16 cellular contexts compared by ENCODE assay signal in the genomic region with DNA sequence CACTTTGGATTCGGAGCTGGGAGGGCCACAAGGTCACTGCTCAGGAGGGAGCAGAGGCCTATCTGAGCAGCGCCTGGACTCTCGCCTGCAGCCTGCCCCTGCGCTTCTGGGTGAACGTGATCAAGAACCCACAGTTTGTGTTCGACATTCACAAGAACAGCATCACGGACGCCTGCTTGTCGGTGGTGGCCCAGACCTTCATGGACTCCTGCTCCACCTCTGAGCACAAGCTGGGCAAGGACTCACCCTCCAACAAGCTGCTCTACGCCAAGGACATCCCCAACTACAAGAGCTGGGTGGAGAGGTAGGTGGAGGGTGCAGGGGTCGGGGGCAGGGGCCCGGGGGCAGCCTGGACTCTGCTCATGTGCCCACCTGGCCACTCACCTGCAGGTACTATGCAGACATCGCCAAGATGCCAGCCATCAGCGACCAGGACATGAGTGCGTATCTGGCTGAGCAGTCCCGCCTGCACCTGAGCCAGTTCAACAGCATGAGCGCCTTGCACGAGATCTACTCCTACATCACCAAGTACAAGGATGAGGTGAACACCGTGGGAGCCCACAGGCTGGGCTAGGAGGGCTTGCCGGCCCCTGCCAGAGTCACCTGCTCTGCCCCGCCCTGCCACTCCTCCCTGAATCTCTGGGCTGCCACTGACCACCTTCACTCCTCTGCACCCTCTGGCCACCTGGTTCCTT. TPM values are rescaled to one million over a fixed set of nuclear protein-coding genes. Genes with fewer than 3 reads are reported as not detected.
DNase-seq lines count a peak whose midpoint lies in the region; ATAC-seq and TF ChIP-seq lines count a peak whose summit lies in the region.
"Had no signal": no experiment of that assay in that cellular context is flagged by ENCODE, and none has a peak within 500 bp of the region (broad histone marks: within the 10 kb centered on the region; RNA-seq: fewer than 3 reads in every experiment).

No MANE protein-coding gene starts in this region.

- no peak overlapping the region for H2AK5ac ChIP-seq in neuronal stem cell (ENCODE audit: low read depth, low read length)

- H4K91ac ChIP-seq in neuronal stem cell (ENCODE audit: low read depth, low read length, poor library complexity) = no peak overlapping the region

- intact Hi-C loops in right cardiac atrium (cut with DNase I) = no loop called here
- intact Hi-C loops in cardiac septum (cut with DNase I) = no loop called here

- no peak overlapping the region for H3K9ac ChIP-seq in neuronal stem cell (ENCODE audit: low read depth, low read length, poor library complexity)

- peaks cover 4% of the 10 kb centered on the region for H3K79me1 ChIP-seq in neuronal stem cell (ENCODE audit: low read depth, low read length)

- no peak overlapping the region for H2BK5ac ChIP-seq in neuronal stem cell (ENCODE audit: low read length)

- H3K36me3 ChIP-seq in neuronal stem cell (replicated peaks in 1 of 2; ENCODE audit: control insufficient read depth in 2 of 2, insufficient read depth in 2 of 2, low read length in 2 of 2) = peaks cover 67 to 82% of the 10 kb centered on the region in 2 donors

- DNase-seq in right cardiac atrium = peak; percentile 5 to 45 (median 27)
- no peak for DNase-seq in cardiac septum (ENCODE audit: low spot score)
- peak; percentile 77 for DNase-seq in chondrocyte (ENCODE audit: low spot score)
- no peak for DNase-seq in neuronal stem cell (ENCODE audit: low spot score)
- DNase-seq in natural killer cell treated with Interleukin-12 subunit alpha and Interleukin-12 subunit beta and Interleukin-15 and Interleukin-18, amount 100 ng/mL, for 72 hours (ENCODE audit: low spot score) = no peak
- no peak for DNase-seq in activated naive CD8-positive, alpha-beta T cell treated with anti-CD3 and anti-CD28 coated beads for 36 hours
- DNase-seq: C1 segment of cervical spinal cord; Calu3; CD4-positive, alpha-beta memory T cell; COR-L47; DMS53; DMS79 treated with DMSO at 0.1 percent for 48 hours; GF-D8; H9 had no signal

- H3K4me1 ChIP-seq in right cardiac atrium (ENCODE audit: control insufficient read depth, insufficient read depth, low read length) (no peaks in the 10 kb centered on the region), neuronal stem cell (ENCODE audit: control insufficient read depth in 2 of 2, insufficient read depth in 1 of 2, low read depth in 1 of 2, low read length in 2 of 2) (no peaks in the 10 kb centered on the region)

- H2BK15ac ChIP-seq in neuronal stem cell (ENCODE audit: low read length) = no peak overlapping the region

- no peak overlapping the region for H3K18ac ChIP-seq in neuronal stem cell (ENCODE audit: low read length)

- H3K23ac ChIP-seq in neuronal stem cell (ENCODE audit: low read depth, low read length, poor library complexity) = peak overlapping the region; percentile 65

- peaks cover 14% of the 10 kb centered on the region for H3K4me1 Mint-ChIP-seq in chondrocyte (ENCODE audit: low read depth)
- no peaks in the 10 kb centered on the region for H3K4me1 Mint-ChIP-seq in natural killer cell treated with Interleukin-12 subunit alpha and Interleukin-12 subunit beta and Interleukin-15 and Interleukin-18, amount 100 ng/mL, for 72 hours (ENCODE audit: low read depth in 2 of 2)
- no peaks in the 10 kb centered on the region for H3K4me1 Mint-ChIP-seq in activated naive CD8-positive, alpha-beta T cell treated with anti-CD3 and anti-CD28 coated beads for 36 hours
- H3K4me1 Mint-ChIP-seq: CD4-positive, alpha-beta memory T cell; GM23338; H9 had no signal

- H3K14ac ChIP-seq in neuronal stem cell (ENCODE audit: low read length) = peak overlapping the region; percentile 38

- H3K9me3 ChIP-seq in right cardiac atrium (ENCODE audit: control insufficient read depth, low read length) (no peaks in the 10 kb centered on the region), neuronal stem cell (replicated peaks in 1 of 2; ENCODE audit: control insufficient read depth in 2 of 2, insufficient read depth in 1 of 2, low read depth in 1 of 2, low read length in 2 of 2) (no peaks in the 10 kb centered on the region)

- H3K27ac ChIP-seq in right cardiac atrium (ENCODE audit: low read length) (no peak overlapping the region), neuronal stem cell (replicated peaks; ENCODE audit: low read length) (no peak overlapping the region)

- H4K8ac ChIP-seq in neuronal stem cell (ENCODE audit: low read depth, low read length) = no peak overlapping the region

- no peak overlapping the region for H3K27ac Mint-ChIP-seq in chondrocyte (ENCODE audit: unreplicated experiment)
- H3K27ac Mint-ChIP-seq in natural killer cell treated with Interleukin-12 subunit alpha and Interleukin-12 subunit beta and Interleukin-15 and Interleukin-18, amount 100 ng/mL, for 72 hours = no peak overlapping the region
- H3K27ac Mint-ChIP-seq in activated naive CD8-positive, alpha-beta T cell treated with anti-CD3 and anti-CD28 coated beads for 36 hours = no peak overlapping the region
- H3K27ac Mint-ChIP-seq: GM23338 had no signal

- no peaks in the 10 kb centered on the region for H3K27me3 Mint-ChIP-seq in chondrocyte (ENCODE audit: low read depth)
- no peaks in the 10 kb centered on the region for H3K27me3 Mint-ChIP-seq in natural killer cell treated with Interleukin-12 subunit alpha and Interleukin-12 subunit beta and Interleukin-15 and Interleukin-18, amount 100 ng/mL, for 72 hours
- H3K27me3 Mint-ChIP-seq in activated naive CD8-positive, alpha-beta T cell treated with anti-CD3 and anti-CD28 coated beads for 36 hours = no peaks in the 10 kb centered on the region
- H3K27me3 Mint-ChIP-seq: CD4-positive, alpha-beta memory T cell had no signal

- no peak overlapping the region for H2AFZ ChIP-seq in neuronal stem cell (ENCODE audit: low read length)
- H2AFZ ChIP-seq: GM23338 had no signal

- 89% methylated on average over 21 of the region's 21 CpGs for WGBS in right cardiac atrium
- no CpG with 5 or more reads among the region's 21 CpGs for WGBS in neuronal stem cell (ENCODE audit: extremely low coverage in 2 of 2, insufficient read length in 2 of 2, insufficient replicate concordance in 1 of 2), 2 donors

- peaks cover 24% of the 10 kb centered on the region for H3K36me3 Mint-ChIP-seq in chondrocyte (ENCODE audit: low read depth)
- H3K36me3 Mint-ChIP-seq in natural killer cell treated with Interleukin-12 subunit alpha and Interleukin-12 subunit beta and Interleukin-15 and Interleukin-18, amount 100 ng/mL, for 72 hours = no peaks in the 10 kb centered on the region
- H3K36me3 Mint-ChIP-seq in activated naive CD8-positive, alpha-beta T cell treated with anti-CD3 and anti-CD28 coated beads for 36 hours = peaks cover 3% of the 10 kb centered on the region

- no peak for TF ChIP-seq CTCF in chondrocyte (IDR thresholded peaks at IDR 0.05)

- no peak overlapping the region for H2BK12ac ChIP-seq in neuronal stem cell (ENCODE audit: low read length)

- no peak overlapping the region for H2BK120ac ChIP-seq in neuronal stem cell (ENCODE audit: low read depth, low read length)

- ATAC-seq in right cardiac atrium = no peak
- ATAC-seq in natural killer cell treated with Interleukin-12 subunit alpha and Interleukin-12 subunit beta and Interleukin-15 and Interleukin-18, amount 100 ng/mL, for 72 hours = no peak
- ATAC-seq: GM23338, HCT116 had no signal

- H3K4me2 ChIP-seq in neuronal stem cell (ENCODE audit: insufficient read depth, low read length, poor library complexity, severe bottlenecking) = no peak overlapping the region
- H3K4me2 ChIP-seq: GM23338 had no signal

- H3K4me3 ChIP-seq in right cardiac atrium (ENCODE audit: low read length) (no peak overlapping the region), neuronal stem cell (ENCODE audit: low read length in 2 of 2) (no peak overlapping the region)
- H3K4me3 ChIP-seq: GM23338 had no signal

- H3K4me3 Mint-ChIP-seq in chondrocyte (ENCODE audit: unreplicated experiment) = no peak overlapping the region
- no peak overlapping the region for H3K4me3 Mint-ChIP-seq in natural killer cell treated with Interleukin-12 subunit alpha and Interleukin-12 subunit beta and Interleukin-15 and Interleukin-18, amount 100 ng/mL, for 72 hours
- H3K4me3 Mint-ChIP-seq in activated naive CD8-positive, alpha-beta T cell treated with anti-CD3 and anti-CD28 coated beads for 36 hours = no peak overlapping the region
- H3K4me3 Mint-ChIP-seq: CD4-positive, alpha-beta memory T cell; GM23338; H9 had no signal

- H3K27me3 ChIP-seq in right cardiac atrium (ENCODE audit: control insufficient read depth, insufficient read depth) (no peaks in the 10 kb centered on the region), neuronal stem cell (ENCODE audit: control insufficient read depth in 3 of 3, insufficient read depth in 3 of 3, low read depth in 1 of 3, low read length in 3 of 3) (no peaks in the 10 kb centered on the region)

- H3K4ac ChIP-seq in neuronal stem cell (ENCODE audit: low read length) = no peak overlapping the region

- H3K9me3 Mint-ChIP-seq in chondrocyte (ENCODE audit: low read depth) = no peaks in the 10 kb centered on the region
- no peaks in the 10 kb centered on the region for H3K9me3 Mint-ChIP-seq in natural killer cell treated with Interleukin-12 subunit alpha and Interleukin-12 subunit beta and Interleukin-15 and Interleukin-18, amount 100 ng/mL, for 72 hours
- no peaks in the 10 kb centered on the region for H3K9me3 Mint-ChIP-seq in activated naive CD8-positive, alpha-beta T cell treated with anti-CD3 and anti-CD28 coated beads for 36 hours
- H3K9me3 Mint-ChIP-seq: CD4-positive, alpha-beta memory T cell; GM23338; H9 had no signal

RNA-seq across cellular contexts. Expression of gene PLXNA1, which starts 49.5 kb away (rescaled TPM):
- total RNA-seq in right cardiac atrium (10 to 100 TPM; 12.8 to 17.8 (median 15.2) TPM), cardiac septum (31.6 TPM), chondrocyte (69.8 to 99.1 TPM (median 98.2 TPM) in 3 replicates)
- 9.9 TPM for polyA plus RNA-seq in right cardiac atrium
- polyA plus RNA-seq in neuronal stem cell (2013, experiment 1 of 2) = 31.7 TPM
- polyA plus RNA-seq in neuronal stem cell (2013, experiment 2 of 2) = 32.1 TPM
- 1 to 10 TPM; 3.4 to 7.9 TPM for total RNA-seq in natural killer cell treated with Interleukin-12 subunit alpha and Interleukin-12 subunit beta and Interleukin-15 and Interleukin-18, amount 100 ng/mL, for 72 hours
- total RNA-seq in activated naive CD8-positive, alpha-beta T cell treated with anti-CD3 and anti-CD28 coated beads for 36 hours = 1 to 10 TPM; 6.6 to 7.5 TPM

Comparison
In these comparisons a context has a peak if more than half of its experiments do, and no peak if none do; other contexts are left out.
1. DNase-seq: peak in right cardiac atrium (3 of 3) and chondrocyte (single experiment); none in cardiac septum (single experiment), neuronal stem cell (single experiment), natural killer cell treated with Interleukin-12 subunit alpha and Interleukin-12 subunit beta and Interleukin-15 and Interleukin-18, amount 100 ng/mL, for 72 hours (single experiment) and activated naive CD8-positive, alpha-beta T cell treated with anti-CD3 and anti-CD28 coated beads for 36 hours (single experiment).